ENCODE assay signal across 25 cellular contexts in the genomic region with DNA sequence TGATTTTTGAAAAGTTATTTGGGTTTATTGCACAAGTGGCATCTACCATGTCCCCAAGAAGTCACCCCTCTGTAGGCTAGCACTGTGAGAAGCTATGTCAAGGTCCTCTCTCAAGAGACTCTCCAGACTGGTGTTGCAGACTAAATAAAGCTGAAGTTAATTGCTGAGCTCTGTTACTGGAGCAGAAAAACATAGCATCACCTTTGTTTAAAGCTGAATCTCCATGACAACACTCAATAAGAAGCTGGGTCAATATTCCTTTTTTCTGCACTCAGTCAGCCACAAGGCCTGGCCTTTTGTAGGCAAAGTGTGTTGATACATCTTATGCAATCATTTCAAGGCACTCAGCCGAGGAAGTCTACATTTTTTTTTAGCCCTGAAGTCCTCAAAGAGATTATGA.
DNase-seq lines count a peak whose midpoint lies in the region; ATAC-seq, FAIRE-seq and TF ChIP-seq lines count a peak whose summit lies in the region.
"Had no signal": no experiment of that assay in that cellular context is flagged by ENCODE, and none has a peak within 500 bp of the region (broad histone marks: within the 10 kb centered on the region; RNA-seq: fewer than 3 reads in every experiment).

No MANE protein-coding gene starts in this region.

- 35 to 47% methylated on average over 1 of the region's 1 CpG for WGBS in upper lobe of left lung, 2 donors

- TF ChIP-seq EP300 in upper lobe of left lung (IDR thresholded peaks at IDR 0.05) = no peak

- ATAC-seq in upper lobe of left lung (ENCODE audit: low FRiP score in 2 of 2) (peak; percentile 50 to 60), SK-N-SH treated with all-trans-retinoic acid at 6 μM for 48 hours (no peak)
- ATAC-seq: activated CD8-positive, alpha-beta T cell treated with anti-CD3 and anti-CD28 coated beads for 36 hours; gastrocnemius medialis; HCT116; HepG2; left cardiac atrium; sciatic nerve had no signal

- TF ChIP-seq CTCF in upper lobe of left lung (IDR thresholded peaks at IDR 0.05) = no peak

- peak; percentile 50 for DNase-seq in DMS53 (lab: John Stamatoyannopoulos, UW)
- no peak for DNase-seq in DMS53 treated with DMSO at 0.1 percent for 48 hours (lab: John Stamatoyannopoulos, UW; ENCODE audit: unreplicated experiment)
- peak; percentile 40 for DNase-seq in NCI-H774 (lab: John Stamatoyannopoulos, UW)
- DNase-seq in upper lobe of left lung = peak in 1 of 2 donors; percentile 22
- no peak for DNase-seq in posterior cingulate gyrus
- no peak for DNase-seq in HCEC 1CT
- DNase-seq: activated CD8-positive, alpha-beta T cell treated with anti-CD3 and anti-CD28 coated beads for 36 hours; activated naive CD4-positive, alpha-beta T cell treated with anti-CD3 and anti-CD28 coated beads, Interleukin-2, amount 50 U/mL, for 16 hours; Caco-2; gastrocnemius medialis; Karpas-422; left cardiac atrium; NCI-H1930; NCI-H82; SIG-M5; stimulated activated CD4-positive, alpha-beta T cell treated with anti-CD3 and anti-CD28 coated beads, Interleukin-2, amount 100 ng/mL, for 48 hours; stomach had no signal

- no peaks in the 10 kb centered on the region for H3K9me3 ChIP-seq in upper lobe of left lung
- H3K9me3 ChIP-seq: Caco-2, gastrocnemius medialis, stomach had no signal

- intact Hi-C loops in posterior cingulate gyrus (cut with DNase I) = no loop called here

- no peak for TF ChIP-seq POLR2A in upper lobe of left lung (IDR thresholded peaks at IDR 0.05)

- H3K4me1 ChIP-seq in upper lobe of left lung = no peaks in the 10 kb centered on the region
- H3K4me1 ChIP-seq: Caco-2, gastrocnemius medialis, neural progenitor cell, stomach had no signal

- H3K36me3 ChIP-seq in upper lobe of left lung = no peaks in the 10 kb centered on the region
- H3K36me3 ChIP-seq: gastrocnemius medialis, neural progenitor cell, stomach had no signal

- H3K27ac ChIP-seq in upper lobe of left lung = no peak overlapping the region
- H3K27ac ChIP-seq: 22Rv1, C4-2B, gastrocnemius medialis, neural progenitor cell, stomach had no signal

- H3K27me3 ChIP-seq in upper lobe of left lung = no peaks in the 10 kb centered on the region
- H3K27me3 ChIP-seq: gastrocnemius medialis, neural progenitor cell, stomach had no signal

- FAIRE-seq in islet of Langerhans (lab: Jason Lieb, UNC) = peak; percentile 21
- FAIRE-seq: HepG2 had no signal

- H3K4me3 ChIP-seq in upper lobe of left lung = no peak overlapping the region
- H3K4me3 ChIP-seq: gastrocnemius medialis, neural progenitor cell, stomach had no signal

TF ChIP-seq in SK-N-SH treated with all-trans-retinoic acid at 6 μM for 48 hours, 23 proteins besides CTCF, POLR2A, EP300 and RAD21:
- TF ChIP-seq TSHZ2 (CRISPR knock-in tag; IDR thresholded peaks at IDR 0.05) (no peak), SNAI2 (CRISPR knock-in tag; IDR thresholded peaks at IDR 0.05) (no peak), ARNTL (CRISPR knock-in tag; IDR thresholded peaks at IDR 0.05; ENCODE audit: borderline replicate concordance, low read depth) (no peak), RARB (CRISPR knock-in tag; IDR thresholded peaks at IDR 0.05) (no peak), ZNF565 (CRISPR knock-in tag; conservative IDR thresholded peaks at IDR 0.05; ENCODE audit: low read depth) (no peak), ZFP3 (CRISPR knock-in tag; IDR thresholded peaks at IDR 0.05) (no peak), PATZ1 (CRISPR knock-in tag; IDR thresholded peaks at IDR 0.05; ENCODE audit: borderline replicate concordance) (no peak), ESRRG (CRISPR knock-in tag; IDR thresholded peaks at IDR 0.05) (no peak), ZFP30 (CRISPR knock-in tag; IDR thresholded peaks at IDR 0.05) (no peak), TOX (CRISPR knock-in tag; IDR thresholded peaks at IDR 0.05; ENCODE audit: borderline replicate concordance) (no peak), ZNF70 (CRISPR knock-in tag; IDR thresholded peaks at IDR 0.05) (no peak), ZC3H10 (CRISPR knock-in tag; IDR thresholded peaks at IDR 0.05) (no peak), GLIS3 (CRISPR knock-in tag; IDR thresholded peaks at IDR 0.05) (no peak), ZNF8 (CRISPR knock-in tag; IDR thresholded peaks at IDR 0.05) (no peak)
TF ChIP-seq in SK-N-SH treated with all-trans-retinoic acid at 6 μM for 48 hours: peak in this region for 0.

Comparison
In these comparisons a context has a peak if more than half of its experiments do, and no peak if none do; other contexts are left out.
1. DNase-seq: peak in DMS53 (single experiment) and NCI-H774 (single experiment); none in DMS53 treated with DMSO at 0.1 percent for 48 hours (single experiment), posterior cingulate gyrus (0 of 10) and HCEC 1CT (single experiment).